11 cellular contexts compared by ENCODE assay signal in the genomic region with DNA sequence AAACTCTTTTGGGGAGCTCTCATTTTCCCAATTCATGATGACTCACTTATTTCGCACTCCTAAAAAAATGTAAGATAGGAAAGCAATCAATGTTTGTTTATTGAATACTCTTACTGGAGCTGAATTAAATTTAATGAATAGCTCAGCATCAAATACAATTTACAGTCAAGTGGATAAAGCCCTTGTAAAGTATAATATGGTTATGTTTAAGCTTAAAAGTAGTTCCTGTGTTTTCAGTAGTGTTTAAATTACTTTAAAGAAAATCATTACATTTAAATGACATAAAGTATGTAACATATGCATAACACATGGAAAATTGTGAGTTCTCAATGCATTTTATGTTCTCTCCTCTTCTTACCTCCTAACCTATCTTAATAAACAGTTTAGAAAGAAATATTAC. TPM values are rescaled to one million over a fixed set of nuclear protein-coding genes. Genes with fewer than 3 reads are reported as not detected.
"Had no signal": no experiment of that assay in that cellular context is flagged by ENCODE, and none has a peak within 500 bp of the region (broad histone marks: within the 10 kb centered on the region; RNA-seq: fewer than 3 reads in every experiment).

A gene with protein sequence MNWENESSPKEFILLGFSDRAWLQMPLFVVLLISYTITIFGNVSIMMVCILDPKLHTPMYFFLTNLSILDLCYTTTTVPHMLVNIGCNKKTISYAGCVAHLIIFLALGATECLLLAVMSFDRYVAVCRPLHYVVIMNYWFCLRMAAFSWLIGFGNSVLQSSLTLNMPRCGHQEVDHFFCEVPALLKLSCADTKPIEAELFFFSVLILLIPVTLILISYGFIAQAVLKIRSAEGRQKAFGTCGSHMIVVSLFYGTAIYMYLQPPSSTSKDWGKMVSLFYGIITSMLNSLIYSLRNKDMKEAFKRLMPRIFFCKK (minus strand): TSS at position 101 of the 400 bp plus-strand sequence. CDS start 65 bp downstream, at position 36.

- H3K27ac Mint-ChIP-seq: GM23338, H9, HFFc6 had no signal

- H3K27ac ChIP-seq: GM23248 had no signal

- H3K4me3 ChIP-seq: GM23248, GM23338, HAP-1 had no signal

- H2AFZ ChIP-seq: GM23248, GM23338 had no signal

- H3K4me1 Mint-ChIP-seq: GM23338, H9 had no signal

- DNase-seq: GM23248, GOT3, H7, H9, HCEC 1CT, HFFc6 had no signal

- H3K9me3 ChIP-seq: HAP-1 had no signal

- ATAC-seq: GM23338, HCT116 had no signal

- H3K4me3 Mint-ChIP-seq: GM23338, H9, HFFc6 had no signal

- FAIRE-seq: H54 had no signal

- H3K9ac ChIP-seq: GM23248 had no signal

- H3K9me3 Mint-ChIP-seq: GM23338, H9 had no signal

- H3K4me1 ChIP-seq: HAP-1 had no signal

- H3K36me3 ChIP-seq: HAP-1 had no signal

- H3K4me2 ChIP-seq: GM23338 had no signal

RNA-seq across cellular contexts. Expression of the gene that starts here (rescaled TPM):
- total RNA-seq: GM23248, GM23338, H4, H7, H9, HFFc6 had no signal
- polyA plus RNA-seq: GM23248, GM23338 had no signal
